In the genomic region with DNA sequence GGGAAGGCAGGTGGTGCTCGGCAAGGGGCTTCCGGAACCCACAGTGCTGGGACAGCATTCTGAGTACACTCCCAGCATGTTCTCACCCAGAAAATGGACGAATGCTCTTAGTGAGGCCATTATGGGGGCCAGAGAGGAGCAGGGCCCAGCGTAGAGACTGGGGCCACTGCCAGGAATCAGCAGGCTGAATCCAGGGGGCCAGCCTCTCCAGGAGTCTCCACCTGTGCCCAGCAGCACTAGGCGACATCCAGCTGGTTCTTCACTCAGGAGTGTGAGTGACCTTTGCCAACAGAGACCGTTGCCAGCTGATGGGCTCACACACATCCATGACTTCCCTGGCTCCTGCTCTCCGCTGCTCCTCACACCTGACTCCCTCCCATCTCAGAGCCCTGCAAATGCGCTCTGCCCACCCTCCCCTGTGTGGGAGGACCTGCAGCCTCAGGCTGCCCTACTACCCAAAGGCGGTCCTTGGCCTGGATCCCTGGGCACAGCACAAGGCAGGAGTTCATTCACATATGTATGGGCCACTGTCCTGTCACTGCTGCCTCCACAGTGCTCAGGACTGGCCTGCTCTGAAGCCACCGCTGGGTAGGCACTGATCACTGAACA, we compare ENCODE assay signal across 17 cellular contexts. TPM values are rescaled to one million over a fixed set of nuclear protein-coding genes. Genes with fewer than 3 reads are reported as not detected.
DNase-seq lines count a peak whose midpoint lies in the region; ATAC-seq, FAIRE-seq and TF ChIP-seq lines count a peak whose summit lies in the region.
"Had no signal": no experiment of that assay in that cellular context is flagged by ENCODE, and none has a peak within 500 bp of the region (broad histone marks: within the 10 kb centered on the region; RNA-seq: fewer than 3 reads in every experiment).

No MANE protein-coding gene starts in this region.

- no peak overlapping the region for H3K27ac Mint-ChIP-seq in Caco-2 (ENCODE audit: unreplicated experiment)
- H3K27ac Mint-ChIP-seq: activated B cell treated with CpG ODN at 0.5 μM for 24 hours; activated naive CD4-positive, alpha-beta T cell treated with anti-CD3 and anti-CD28 coated beads, Interleukin-2, amount 10 ng/mL, durations not matched to agents 7 days and 5 days; effector memory CD8-positive, alpha-beta T cell; IgD-negative memory B cell; stimulated activated naive B cell treated with anti-CD40 and anti-IgM and Interleukin-4, amounts not matched to agents 10 μg/mL and 1 μg/mL and 100 μg/mL, for 72 hours had no signal

- TF ChIP-seq EP300 in HepG2 (IDR thresholded peaks at IDR 0.05; ENCODE audit: low read depth in 2 of 2, low read length in 2 of 2) (no peak), HepG2 (CRISPR knock-in tag; IDR thresholded peaks at IDR 0.05; ENCODE audit: borderline replicate concordance) (no peak)

- in situ Hi-C loops in HepG2 (cut with HindIII; ENCODE audit: extremely low pct_ligation_motif_present, low pct_unique_long_range_greater_than_20kb), result no loop called here

- no peak for FAIRE-seq in HepG2 (lab: Jason Lieb, UNC)
- FAIRE-seq: small intestine had no signal

- H3K27ac ChIP-seq in HepG2 (ENCODE audit: extremely low read length, insufficient read depth, low read length) (no peak overlapping the region), temporal lobe (ENCODE audit: low read depth, low read length) (peak overlapping the region; percentile 54)
- H3K27ac ChIP-seq: brain microvascular endothelial cell had no signal

- no peak for TF ChIP-seq RAD21 in HepG2 (CRISPR knock-in tag; IDR thresholded peaks at IDR 0.05)

- TF ChIP-seq POLR2A in HepG2 (IDR thresholded peaks at IDR 0.05; ENCODE audit: insufficient read depth in 1 of 2, low read depth in 2 of 2, low read length in 2 of 2), result no peak

- 59% methylated on average over 9 of the region's 10 CpGs for WGBS in HepG2 (ENCODE audit: low lambda C conversion rate)

- intact Hi-C loops in HepG2 (cut with micrococcal nuclease; ENCODE audit: unreplicated experiment) (no loop called here), Caco-2 (cut with micrococcal nuclease; ENCODE audit: unreplicated experiment) (no loop called here)

- ATAC-seq in HepG2, result no peak
- no peak for ATAC-seq in activated CD4-positive, CD25-positive, alpha-beta regulatory T cell treated with anti-CD3 and anti-CD28 coated beads, Interleukin-2, amount 50 U/mL, for 24 hours
- ATAC-seq: effector memory CD8-positive, alpha-beta T cell; stimulated activated naive B cell treated with anti-CD40 and anti-IgM and Interleukin-4, amounts not matched to agents 10 μg/mL and 1 μg/mL and 100 μg/mL, for 72 hours had no signal

- no peaks in the 10 kb centered on the region for H3K79me2 ChIP-seq in HepG2 (ENCODE audit: insufficient read depth, low read length)

- H3K9me3 Mint-ChIP-seq in Caco-2 (ENCODE audit: unreplicated experiment), result no peaks in the 10 kb centered on the region
- H3K9me3 Mint-ChIP-seq: activated B cell treated with CpG ODN at 0.5 μM for 24 hours; activated naive CD4-positive, alpha-beta T cell treated with anti-CD3 and anti-CD28 coated beads, Interleukin-2, amount 10 ng/mL, durations not matched to agents 7 days and 5 days; effector memory CD8-positive, alpha-beta T cell; IgD-negative memory B cell; stimulated activated naive B cell treated with anti-CD40 and anti-IgM and Interleukin-4, amounts not matched to agents 10 μg/mL and 1 μg/mL and 100 μg/mL, for 72 hours had no signal

- H3K4me2 ChIP-seq in HepG2 (ENCODE audit: low read depth, low read length), result no peak overlapping the region

- BruUV-seq in HepG2 (replicated peaks; lab: Mats Ljungman, UMichigan), result no TSS peak
- BruUV-seq in Caco-2 (replicated peaks; lab: Mats Ljungman, UMichigan), result no TSS peak

- H3K9ac ChIP-seq in adipocyte (ENCODE audit: low read length) (peak overlapping the region; percentile 55), HepG2 (ENCODE audit: insufficient read depth, low read depth, low read length) (no peak overlapping the region)

- DNase-seq in NCI-H146 treated with DMSO at 0.1 percent for 48 hours (lab: John Stamatoyannopoulos, UW; ENCODE audit: unreplicated experiment) (peak; percentile 33), adipocyte (ENCODE audit: low read depth) (no peak), HepG2 (ENCODE audit: low spot score) (no peak), Caco-2 (no peak), GM03348 (ENCODE audit: low spot score) (no peak)
- DNase-seq: activated B cell treated with CpG ODN at 0.5 μM for 24 hours; activated naive CD4-positive, alpha-beta T cell treated with anti-CD3 and anti-CD28 coated beads, Interleukin-2, amount 10 ng/mL, durations not matched to agents 7 days and 5 days; brain microvascular endothelial cell; DMS153; effector memory CD8-positive, alpha-beta T cell; NCI-H1105 treated with DMSO at 0.1 percent for 48 hours; NCI-H774; small intestine; stimulated activated naive B cell treated with anti-CD40 and anti-IgM and Interleukin-4, amounts not matched to agents 10 μg/mL and 1 μg/mL and 100 μg/mL, for 72 hours had no signal

- no peak overlapping the region for H3K4me3 Mint-ChIP-seq in Caco-2 (ENCODE audit: unreplicated experiment)
- H3K4me3 Mint-ChIP-seq: activated B cell treated with CpG ODN at 0.5 μM for 24 hours; activated naive CD4-positive, alpha-beta T cell treated with anti-CD3 and anti-CD28 coated beads, Interleukin-2, amount 10 ng/mL, durations not matched to agents 7 days and 5 days; effector memory CD8-positive, alpha-beta T cell; IgD-negative memory B cell; stimulated activated naive B cell treated with anti-CD40 and anti-IgM and Interleukin-4, amounts not matched to agents 10 μg/mL and 1 μg/mL and 100 μg/mL, for 72 hours had no signal

- H2AFZ ChIP-seq in HepG2 (ENCODE audit: low read length), result no peak overlapping the region

- peaks cover 12% of the 10 kb centered on the region for H3K36me3 Mint-ChIP-seq in Caco-2 (ENCODE audit: insufficient read depth, unreplicated experiment)
- H3K36me3 Mint-ChIP-seq: activated naive CD4-positive, alpha-beta T cell treated with anti-CD3 and anti-CD28 coated beads, Interleukin-2, amount 10 ng/mL, durations not matched to agents 7 days and 5 days; IgD-negative memory B cell; stimulated activated naive B cell treated with anti-CD40 and anti-IgM and Interleukin-4, amounts not matched to agents 10 μg/mL and 1 μg/mL and 100 μg/mL, for 72 hours had no signal

- H3K27me3 ChIP-seq in adipocyte (replicated peaks; ENCODE audit: control insufficient read depth, insufficient read depth, low read length) (no peaks in the 10 kb centered on the region), HepG2 (ENCODE audit: control insufficient read depth in 1 of 2, insufficient read depth in 2 of 2, low read length in 2 of 2) (no peaks in the 10 kb centered on the region), Caco-2 (replicated peaks; ENCODE audit: control insufficient read depth, insufficient read depth, low read length) (no peaks in the 10 kb centered on the region)
- H3K27me3 ChIP-seq: brain microvascular endothelial cell had no signal

- H3K4me1 ChIP-seq in adipocyte (ENCODE audit: control insufficient read depth, insufficient read depth, low read length) (peaks cover 56% of the 10 kb centered on the region), HepG2 (ENCODE audit: insufficient read depth, low read length) (peaks cover 56% of the 10 kb centered on the region), Caco-2 (peaks cover 13% of the 10 kb centered on the region)

- peaks cover 9% of the 10 kb centered on the region; the same call in 1 of the 2 replicates for H4K20me1 ChIP-seq in HepG2 (ENCODE audit: insufficient read depth, low read length)

- POLR2A ChIA-PET in HepG2 (lab: Yijun Ruan, JAX), result no interaction called here
- POLR2A ChIA-PET in Caco-2 (lab: Charles Lee), result no interaction called here

- no peak for TF ChIP-seq CTCF in HepG2 (CRISPR knock-in tag; IDR thresholded peaks at IDR 0.05)
- TF ChIP-seq CTCF in Caco-2 (IDR thresholded peaks at IDR 0.05; ENCODE audit: insufficient read depth in 1 of 2, low read depth in 1 of 2, low read length in 1 of 2, severe bottlenecking in 1 of 2, unreplicated experiment in 1 of 2), result no peak

- H3K4me3 ChIP-seq in adipocyte (ENCODE audit: low read length) (no peak overlapping the region), HepG2 (replicated peaks in 1 of 3; ENCODE audit: insufficient read depth in 1 of 3, low read depth in 2 of 3, low read length in 3 of 3) (no peak overlapping the region), Caco-2 (ENCODE audit: low read depth, low read length) (no peak overlapping the region)

- H3K27me3 Mint-ChIP-seq in Caco-2 (ENCODE audit: insufficient read depth, unreplicated experiment), result no peaks in the 10 kb centered on the region

- H3K36me3 ChIP-seq in adipocyte (ENCODE audit: control insufficient read depth, insufficient read depth, low read length, severe bottlenecking) (peaks cover 24% of the 10 kb centered on the region), HepG2 (replicated peaks in 1 of 2; ENCODE audit: control insufficient read depth in 1 of 2, insufficient read depth in 2 of 2, low read length in 2 of 2) (peaks cover 0 to under 1% of the 10 kb centered on the region in 2 experiments; a peak in 2 of 5 replicates), Caco-2 (ENCODE audit: control insufficient read depth, insufficient read depth, low read length) (no peaks in the 10 kb centered on the region; the same call in 1 of the 2 replicates)

- no peaks in the 10 kb centered on the region for H3K4me1 Mint-ChIP-seq in Caco-2 (ENCODE audit: low read depth, unreplicated experiment)
- H3K4me1 Mint-ChIP-seq: activated naive CD4-positive, alpha-beta T cell treated with anti-CD3 and anti-CD28 coated beads, Interleukin-2, amount 10 ng/mL, durations not matched to agents 7 days and 5 days had no signal

- CTCF ChIA-PET in HepG2 (lab: Yijun Ruan, JAX; ENCODE audit: low intra/inter-chr PET ratio, low total read pairs) (interaction anchor here (5.1 kb wide), 1 partner anchor 28 kb away, joined by 155 read pairs; no protein-coding TSS in a partner anchor), Caco-2 (lab: Charles Lee) (interaction anchor here (3.1 kb wide), 1 partner anchor 30 kb away, joined by 37 read pairs; no protein-coding TSS in a partner anchor)

- no peaks in the 10 kb centered on the region for H3K9me3 ChIP-seq in adipocyte (ENCODE audit: control insufficient read depth, low read length)
- H3K9me3 ChIP-seq in HepG2 (ENCODE audit: low read length), result no peaks in the 10 kb centered on the region
- H3K9me3 ChIP-seq in Caco-2, result no peaks in the 10 kb centered on the region

RNA-seq across cellular contexts. Expression of gene RHBDF1, which starts 5.1 kb away (rescaled TPM):
- total RNA-seq in HepG2 (2016; rRNA removed; fragmentation: Illumina TruSeq; extraction: Trizol), result 1.8 and 5.4 TPM in 2 replicates
- total RNA-seq in HepG2 (2016; cell fraction: cytosol; rRNA removed; fragmentation: Illumina TruSeq; extraction: Trizol; ENCODE audit: low read depth), result 0.81 and 1.8 TPM in 2 replicates
- total RNA-seq in HepG2 (2016; cell fraction: insoluble cytoplasmic fraction; rRNA removed; fragmentation: Illumina TruSeq; extraction: Trizol), result 1.4 and 5.9 TPM in 2 replicates
- 0.96 and 1.5 TPM in 2 replicates for total RNA-seq in HepG2 (2016; cell fraction: membrane; rRNA removed; fragmentation: Illumina TruSeq; extraction: Trizol)
- 6.4 and 8.4 TPM in 2 replicates for total RNA-seq in HepG2 (2016; cell fraction: nucleus; rRNA removed; fragmentation: Illumina TruSeq; extraction: Trizol)
- polyA plus RNA-seq in HepG2 (2011; rRNA removed), result 26.9 and 28.1 TPM in 2 replicates
- 8.5 and 9.9 TPM in 2 replicates for polyA plus RNA-seq in HepG2 (2011; cell fraction: cytosol; rRNA removed)
- 199 and 238 TPM in 2 replicates for polyA plus RNA-seq in HepG2 (2011; cell fraction: nucleus; rRNA removed)
- polyA plus RNA-seq in HepG2 (2012), result 4.3 and 9.2 TPM in 2 replicates
- polyA plus RNA-seq in HepG2 (2016; cell fraction: cytosol; fragmentation: Illumina TruSeq; extraction: Trizol; ENCODE audit: low read depth), result 0.72 and 0.88 TPM in 2 replicates
- 1.7 and 2.1 TPM in 2 replicates for polyA plus RNA-seq in HepG2 (2016; cell fraction: insoluble cytoplasmic fraction; fragmentation: Illumina TruSeq; extraction: Trizol; ENCODE audit: low read depth)
- polyA plus RNA-seq in HepG2 (2016; cell fraction: membrane; fragmentation: Illumina TruSeq; extraction: Trizol; ENCODE audit: low read depth), result 1.1 and 1.3 TPM in 2 replicates
- 26.0 and 29.9 TPM in 2 replicates for polyA plus RNA-seq in HepG2 (2016; cell fraction: nucleus; fragmentation: Illumina TruSeq; extraction: Trizol; ENCODE audit: insufficient read depth, low read depth)
- 10.2 and 17.2 TPM in 2 replicates for polyA minus RNA-seq in HepG2 (2011; rRNA and poly(A)+ RNA removed; ENCODE audit: low replicate concordance)
- polyA minus RNA-seq in HepG2 (2011; cell fraction: cytosol; rRNA and poly(A)+ RNA removed), result 4.0 and 4.5 TPM in 2 replicates
- polyA minus RNA-seq in HepG2 (2011; cell fraction: nucleus; rRNA and poly(A)+ RNA removed), result 18.3 and 18.5 TPM in 2 replicates
- 0.98 TPM for total RNA-seq in temporal lobe
- total RNA-seq in Caco-2 (2022), result 62.3 and 65.8 TPM in 2 replicates
- polyA plus RNA-seq: IgD-negative memory B cell had no signal

RNA-seq across cellular contexts. Expression of gene MPG, which starts 10.7 kb away (rescaled TPM):
- total RNA-seq in HepG2 (2016; rRNA removed; fragmentation: Illumina TruSeq; extraction: Trizol) (56.4 and 62.5 TPM in 2 replicates), temporal lobe (36.6 TPM), Caco-2 (2022) (39.1 and 41.1 TPM in 2 replicates)
- 46.3 and 53.1 TPM in 2 replicates for total RNA-seq in HepG2 (2016; cell fraction: cytosol; rRNA removed; fragmentation: Illumina TruSeq; extraction: Trizol; ENCODE audit: low read depth)
- total RNA-seq in HepG2 (2016; cell fraction: insoluble cytoplasmic fraction; rRNA removed; fragmentation: Illumina TruSeq; extraction: Trizol), result 55.9 and 64.7 TPM in 2 replicates
- 57.4 and 76.0 TPM in 2 replicates for total RNA-seq in HepG2 (2016; cell fraction: membrane; rRNA removed; fragmentation: Illumina TruSeq; extraction: Trizol)
- 33.2 and 35.5 TPM in 2 replicates for total RNA-seq in HepG2 (2016; cell fraction: nucleus; rRNA removed; fragmentation: Illumina TruSeq; extraction: Trizol)
- 59.1 and 74.2 TPM in 2 replicates for polyA plus RNA-seq in HepG2 (2011; rRNA removed)
- 62.1 and 108 TPM in 2 replicates for polyA plus RNA-seq in HepG2 (2011; cell fraction: cytosol; rRNA removed)
- 58.8 and 62.5 TPM in 2 replicates for polyA plus RNA-seq in HepG2 (2011; cell fraction: nucleus; rRNA removed)
- polyA plus RNA-seq in HepG2 (2012), result 30.3 and 43.2 TPM in 2 replicates
- 53.6 and 59.3 TPM in 2 replicates for polyA plus RNA-seq in HepG2 (2016; cell fraction: cytosol; fragmentation: Illumina TruSeq; extraction: Trizol; ENCODE audit: low read depth)
- 53.6 and 58.3 TPM in 2 replicates for polyA plus RNA-seq in HepG2 (2016; cell fraction: insoluble cytoplasmic fraction; fragmentation: Illumina TruSeq; extraction: Trizol; ENCODE audit: low read depth)
- 56.7 and 61.4 TPM in 2 replicates for polyA plus RNA-seq in HepG2 (2016; cell fraction: membrane; fragmentation: Illumina TruSeq; extraction: Trizol; ENCODE audit: low read depth)
- polyA plus RNA-seq in HepG2 (2016; cell fraction: nucleus; fragmentation: Illumina TruSeq; extraction: Trizol; ENCODE audit: insufficient read depth, low read depth), result 53.3 and 60.6 TPM in 2 replicates
- 22.4 and 34.8 TPM in 2 replicates for polyA minus RNA-seq in HepG2 (2011; rRNA and poly(A)+ RNA removed; ENCODE audit: low replicate concordance)
- polyA minus RNA-seq in HepG2 (2011; cell fraction: cytosol; rRNA and poly(A)+ RNA removed), result 27.0 and 35.2 TPM in 2 replicates
- polyA minus RNA-seq in HepG2 (2011; cell fraction: nucleus; rRNA and poly(A)+ RNA removed), result 5.8 and 10.3 TPM in 2 replicates

RNA-seq across cellular contexts. Expression of gene SNRNP25, which starts 13.7 kb away (rescaled TPM):
- total RNA-seq in HepG2 (2016; rRNA removed; fragmentation: Illumina TruSeq; extraction: Trizol) (97.4 and 103 TPM in 2 replicates), temporal lobe (12.5 TPM), Caco-2 (2022) (57.1 and 60.7 TPM in 2 replicates)
- total RNA-seq in HepG2 (2016; cell fraction: cytosol; rRNA removed; fragmentation: Illumina TruSeq; extraction: Trizol; ENCODE audit: low read depth), result 131 and 159 TPM in 2 replicates
- total RNA-seq in HepG2 (2016; cell fraction: insoluble cytoplasmic fraction; rRNA removed; fragmentation: Illumina TruSeq; extraction: Trizol), result 98.3 and 99.2 TPM in 2 replicates
- total RNA-seq in HepG2 (2016; cell fraction: membrane; rRNA removed; fragmentation: Illumina TruSeq; extraction: Trizol), result 209 and 211 TPM in 2 replicates
- 35.7 and 35.9 TPM in 2 replicates for total RNA-seq in HepG2 (2016; cell fraction: nucleus; rRNA removed; fragmentation: Illumina TruSeq; extraction: Trizol)
- polyA plus RNA-seq in HepG2 (2011; rRNA removed), result 26.5 and 34.1 TPM in 2 replicates
- 30.0 and 42.1 TPM in 2 replicates for polyA plus RNA-seq in HepG2 (2011; cell fraction: cytosol; rRNA removed)
- 14.5 and 15.2 TPM in 2 replicates for polyA plus RNA-seq in HepG2 (2011; cell fraction: nucleus; rRNA removed)
- 20.6 and 26.4 TPM in 2 replicates for polyA plus RNA-seq in HepG2 (2012)
- polyA plus RNA-seq in HepG2 (2016; cell fraction: cytosol; fragmentation: Illumina TruSeq; extraction: Trizol; ENCODE audit: low read depth), result 174 and 209 TPM in 2 replicates
- 104 and 113 TPM in 2 replicates for polyA plus RNA-seq in HepG2 (2016; cell fraction: insoluble cytoplasmic fraction; fragmentation: Illumina TruSeq; extraction: Trizol; ENCODE audit: low read depth)
- 222 and 223 TPM in 2 replicates for polyA plus RNA-seq in HepG2 (2016; cell fraction: membrane; fragmentation: Illumina TruSeq; extraction: Trizol; ENCODE audit: low read depth)
- 66.9 and 75.9 TPM in 2 replicates for polyA plus RNA-seq in HepG2 (2016; cell fraction: nucleus; fragmentation: Illumina TruSeq; extraction: Trizol; ENCODE audit: insufficient read depth, low read depth)
- 12.7 and 34.1 TPM in 2 replicates for polyA minus RNA-seq in HepG2 (2011; rRNA and poly(A)+ RNA removed; ENCODE audit: low replicate concordance)
- 4.7 and 7.8 TPM in 2 replicates for polyA minus RNA-seq in HepG2 (2011; cell fraction: cytosol; rRNA and poly(A)+ RNA removed)
- polyA minus RNA-seq in HepG2 (2011; cell fraction: nucleus; rRNA and poly(A)+ RNA removed), result 7.2 and 9.5 TPM in 2 replicates

RNA-seq across cellular contexts. Expression of gene POLR3K, which starts 13.9 kb away (rescaled TPM):
- total RNA-seq in HepG2 (2016; rRNA removed; fragmentation: Illumina TruSeq; extraction: Trizol) (18.8 and 22.4 TPM in 2 replicates), temporal lobe (2.5 TPM), Caco-2 (2022) (29.3 and 32.4 TPM in 2 replicates)
- total RNA-seq in HepG2 (2016; cell fraction: cytosol; rRNA removed; fragmentation: Illumina TruSeq; extraction: Trizol; ENCODE audit: low read depth), result 10.0 and 10.3 TPM in 2 replicates
- total RNA-seq in HepG2 (2016; cell fraction: insoluble cytoplasmic fraction; rRNA removed; fragmentation: Illumina TruSeq; extraction: Trizol), result 19.8 and 23.7 TPM in 2 replicates
- 11.2 and 12.8 TPM in 2 replicates for total RNA-seq in HepG2 (2016; cell fraction: membrane; rRNA removed; fragmentation: Illumina TruSeq; extraction: Trizol)
- 8.8 and 11.3 TPM in 2 replicates for total RNA-seq in HepG2 (2016; cell fraction: nucleus; rRNA removed; fragmentation: Illumina TruSeq; extraction: Trizol)
- polyA plus RNA-seq in HepG2 (2011; rRNA removed), result 14.8 TPM in 2 replicates
- polyA plus RNA-seq in HepG2 (2011; cell fraction: cytosol; rRNA removed), result 22.5 and 26.6 TPM in 2 replicates
- polyA plus RNA-seq in HepG2 (2011; cell fraction: nucleus; rRNA removed), result 10.5 and 11.1 TPM in 2 replicates
- 14.3 and 17.5 TPM in 2 replicates for polyA plus RNA-seq in HepG2 (2012)
- 9.1 and 9.8 TPM in 2 replicates for polyA plus RNA-seq in HepG2 (2016; cell fraction: cytosol; fragmentation: Illumina TruSeq; extraction: Trizol; ENCODE audit: low read depth)
- 34.2 and 38.7 TPM in 2 replicates for polyA plus RNA-seq in HepG2 (2016; cell fraction: insoluble cytoplasmic fraction; fragmentation: Illumina TruSeq; extraction: Trizol; ENCODE audit: low read depth)
- 11.8 and 11.9 TPM in 2 replicates for polyA plus RNA-seq in HepG2 (2016; cell fraction: membrane; fragmentation: Illumina TruSeq; extraction: Trizol; ENCODE audit: low read depth)
- polyA plus RNA-seq in HepG2 (2016; cell fraction: nucleus; fragmentation: Illumina TruSeq; extraction: Trizol; ENCODE audit: insufficient read depth, low read depth), result 18.2 and 22.9 TPM in 2 replicates
- polyA minus RNA-seq in HepG2 (2011; rRNA and poly(A)+ RNA removed; ENCODE audit: low replicate concordance), result 15.9 and 48.0 TPM in 2 replicates
- 5.5 and 7.7 TPM in 2 replicates for polyA minus RNA-seq in HepG2 (2011; cell fraction: cytosol; rRNA and poly(A)+ RNA removed)
- 8.8 and 10.9 TPM in 2 replicates for polyA minus RNA-seq in HepG2 (2011; cell fraction: nucleus; rRNA and poly(A)+ RNA removed)
